9 cellular contexts compared by ENCODE assay signal in the genomic region with DNA sequence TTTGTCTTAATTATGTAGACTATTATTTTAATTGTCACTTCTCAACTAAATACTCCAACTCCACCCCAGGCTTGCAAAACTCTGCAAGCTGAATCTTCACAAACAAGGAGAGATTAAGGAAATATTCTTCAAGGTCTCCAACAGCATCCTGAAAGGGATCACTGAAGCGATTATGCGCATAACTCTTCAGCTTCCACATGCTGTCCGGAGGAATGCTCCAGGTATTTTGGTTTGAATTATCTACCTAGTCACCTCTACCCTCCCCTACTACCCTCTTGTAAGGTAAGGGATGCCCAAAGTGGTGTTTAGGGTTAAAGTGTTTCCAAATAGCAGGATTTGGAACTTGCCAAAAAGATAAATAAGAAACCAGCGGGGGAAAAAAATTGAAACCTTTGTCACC. TPM values are rescaled to one million over a fixed set of nuclear protein-coding genes. Genes with fewer than 3 reads are reported as not detected.
DNase-seq lines count a peak whose midpoint lies in the region; ATAC-seq and TF ChIP-seq lines count a peak whose summit lies in the region.
"Had no signal": no experiment of that assay in that cellular context is flagged by ENCODE, and none has a peak within 500 bp of the region (broad histone marks: within the 10 kb centered on the region; RNA-seq: fewer than 3 reads in every experiment).

No MANE protein-coding gene starts in this region.

- H3K9me3 ChIP-seq in CD4-positive, CD25-positive, alpha-beta regulatory T cell (ENCODE audit: control insufficient read depth in 2 of 2, low read length in 2 of 2), result peaks cover 0 to 2% of the 10 kb centered on the region in 2 experiments
- H3K9me3 ChIP-seq in Karpas-422 (ENCODE audit: low read length) (no peaks in the 10 kb centered on the region), neural progenitor cell (ENCODE audit: low read depth) (no peaks in the 10 kb centered on the region)

- H2AFZ ChIP-seq in Karpas-422 (ENCODE audit: low read length), result no peak overlapping the region
- no peak overlapping the region for H2AFZ ChIP-seq in neural progenitor cell (replicated peaks)

- intact Hi-C loops in dorsolateral prefrontal cortex (cut with DNase I), result no loop called here

- no peaks in the 10 kb centered on the region for H3K9me2 ChIP-seq in Karpas-422 (replicated peaks; ENCODE audit: insufficient read depth, low read length)

- peaks cover 47% of the 10 kb centered on the region for H3K4me1 ChIP-seq in CD4-positive, CD25-positive, alpha-beta regulatory T cell (ENCODE audit: control insufficient read depth, insufficient read depth, low read length, poor library complexity, severe bottlenecking)
- H3K4me1 ChIP-seq in Karpas-422 (ENCODE audit: low read length) (peaks cover 57% of the 10 kb centered on the region), neural progenitor cell (peaks cover 17% of the 10 kb centered on the region)

- no peak overlapping the region for H3K27ac Mint-ChIP-seq in CD4-positive, CD25-positive, alpha-beta regulatory T cell
- no peak overlapping the region for H3K27ac Mint-ChIP-seq in neural progenitor cell

- H3K27me3 Mint-ChIP-seq in CD4-positive, CD25-positive, alpha-beta regulatory T cell, result peaks cover 67% of the 10 kb centered on the region
- H3K27me3 Mint-ChIP-seq in neural progenitor cell (ENCODE audit: insufficient read depth, low read depth), result peaks cover 3% of the 10 kb centered on the region

- H3K9me3 Mint-ChIP-seq in CD4-positive, CD25-positive, alpha-beta regulatory T cell, result peaks cover 0 to 1% (median 0%) of the 10 kb centered on the region in 7 donors
- H3K9me3 Mint-ChIP-seq in neural progenitor cell, result no peaks in the 10 kb centered on the region

- POLR2A ChIA-PET in HEK293T (lab: Yijun Ruan, JAX), result no interaction called here

- H3K27ac ChIP-seq in CD4-positive, CD25-positive, alpha-beta regulatory T cell (ENCODE audit: insufficient read depth, low read length, poor library complexity, severe bottlenecking), result no peak overlapping the region
- H3K27ac ChIP-seq in Karpas-422 (ENCODE audit: low read length) (no peak overlapping the region), dorsolateral prefrontal cortex (peak overlapping the region in 45 of 59 donors; percentile 9 to 98 (median 83)), neural progenitor cell (no peak overlapping the region)

- H3K27me3 ChIP-seq in CD4-positive, CD25-positive, alpha-beta regulatory T cell (ENCODE audit: control insufficient read depth, insufficient read depth, low read length), result peaks cover 41% of the 10 kb centered on the region
- H3K27me3 ChIP-seq in Karpas-422 (ENCODE audit: low read length) (no peaks in the 10 kb centered on the region), dorsolateral prefrontal cortex (no peaks in the 10 kb centered on the region), neural progenitor cell (no peaks in the 10 kb centered on the region)

- H3K4me1 Mint-ChIP-seq in CD4-positive, CD25-positive, alpha-beta regulatory T cell, result peaks cover 23 to 69% (median 39%) of the 10 kb centered on the region in 4 donors
- H3K4me1 Mint-ChIP-seq in neural progenitor cell, result peaks cover 40% of the 10 kb centered on the region

- H3K4me2 ChIP-seq in Karpas-422 (ENCODE audit: low read depth, low read length, poor library complexity, severe bottlenecking) (peak overlapping the region; percentile 82), neural progenitor cell (peak overlapping the region; percentile 89)

- H3K36me3 ChIP-seq in CD4-positive, CD25-positive, alpha-beta regulatory T cell (ENCODE audit: control insufficient read depth, insufficient read depth, low read length), result no peaks in the 10 kb centered on the region
- H3K36me3 ChIP-seq in Karpas-422 (ENCODE audit: insufficient read depth, low read length), result no peaks in the 10 kb centered on the region
- no peaks in the 10 kb centered on the region for H3K36me3 ChIP-seq in neural progenitor cell

- no peaks in the 10 kb centered on the region for H3K79me2 ChIP-seq in Karpas-422 (ENCODE audit: low read length)
- peaks cover 86% of the 10 kb centered on the region for H3K79me2 ChIP-seq in neural progenitor cell (ENCODE audit: low read depth)

- no peak for ATAC-seq in CD4-positive, CD25-positive, alpha-beta regulatory T cell (ENCODE audit: low read depth in 2 of 2)
- no peak for ATAC-seq in GM19467 (IDR thresholded peaks at IDR 0.05; ENCODE audit: unreplicated experiment)

- no peak for TF ChIP-seq CTCF in dorsolateral prefrontal cortex (IDR thresholded peaks at IDR 0.05 in 54 of 56, conservative IDR thresholded peaks at IDR 0.05 in 2 of 56; ENCODE audit: low read depth in 1 of 56, partially characterized antibody in 56 of 56)
- TF ChIP-seq CTCF in neural progenitor cell (IDR thresholded peaks at IDR 0.05), result no peak

- peak overlapping the region; percentile 86 to 95 (median 90) for H3K4me3 Mint-ChIP-seq in CD4-positive, CD25-positive, alpha-beta regulatory T cell
- H3K4me3 Mint-ChIP-seq in neural progenitor cell, result peak overlapping the region; percentile 89

- peaks cover 42% of the 10 kb centered on the region for H3F3A ChIP-seq in neural progenitor cell (ENCODE audit: low read depth)

- CTCF ChIA-PET in HEK293T (lab: Yijun Ruan, JAX), result interaction anchor here (1.2 kb wide), 1 partner anchor 222 kb away, joined by 6 read pairs; no protein-coding TSS in a partner anchor

- H3K4me3 ChIP-seq in CD4-positive, CD25-positive, alpha-beta regulatory T cell (ENCODE audit: low read depth, low read length), result peak overlapping the region; percentile 41
- H3K4me3 ChIP-seq in Karpas-422 (ENCODE audit: low read length), result peak overlapping the region; percentile 71
- peak overlapping the region; percentile 20 to 92 (median 81) for H3K4me3 ChIP-seq in dorsolateral prefrontal cortex
- H3K4me3 ChIP-seq in neural progenitor cell, result peak overlapping the region; percentile 93

- peaks cover 17% of the 10 kb centered on the region for H4K20me1 ChIP-seq in Karpas-422 (ENCODE audit: insufficient read depth, low read depth, low read length)
- peaks cover 67% of the 10 kb centered on the region for H4K20me1 ChIP-seq in neural progenitor cell (ENCODE audit: low read depth)

- no peaks in the 10 kb centered on the region for H3K36me3 Mint-ChIP-seq in CD4-positive, CD25-positive, alpha-beta regulatory T cell
- H3K36me3 Mint-ChIP-seq in neural progenitor cell, result peaks cover 18% of the 10 kb centered on the region

- H3K9ac ChIP-seq in Karpas-422 (ENCODE audit: low read length) (peak overlapping the region; percentile 74; the same call in 1 of the 2 replicates), neural progenitor cell (no peak overlapping the region)

- DNase-seq in CD4-positive, CD25-positive, alpha-beta regulatory T cell, result no peak
- DNase-seq in Karpas-422, result no peak
- DNase-seq in dorsolateral prefrontal cortex, result no peak
- peak; percentile 39 for DNase-seq in neural progenitor cell (ENCODE audit: low spot score)
- DNase-seq in AG08395 (ENCODE audit: low spot score), result no peak
- no peak for DNase-seq in AG08396 (ENCODE audit: low spot score)
- no peak for DNase-seq in HEK293T (ENCODE audit: extremely low spot score)
- DNase-seq: NCI-H1048 had no signal

TF ChIP-seq in HEK293T, 16 proteins besides CTCF, POLR2A, EP300 and RAD21:
- TF ChIP-seq SP1 (IDR thresholded peaks at IDR 0.05) (no peak), TARDBP (IDR thresholded peaks at IDR 0.05) (no peak), ARNT (IDR thresholded peaks at IDR 0.05) (no peak), HDGF (IDR thresholded peaks at IDR 0.05; ENCODE audit: borderline replicate concordance) (no peak), FOXK2 (IDR thresholded peaks at IDR 0.05) (no peak), SUZ12 (IDR thresholded peaks at IDR 0.05) (no peak), FOXM1 (IDR thresholded peaks at IDR 0.05; ENCODE audit: borderline replicate concordance) (no peak), NFRKB (IDR thresholded peaks at IDR 0.05) (no peak), ELF4 (IDR thresholded peaks at IDR 0.05) (no peak), FOXA1 (IDR thresholded peaks at IDR 0.05) (no peak), CTBP1 (IDR thresholded peaks at IDR 0.05; ENCODE audit: borderline replicate concordance) (no peak), L3MBTL2 (conservative IDR thresholded peaks at IDR 0.05) (no peak), ZNF384 (IDR thresholded peaks at IDR 0.05) (no peak), LEF1 (IDR thresholded peaks at IDR 0.05; ENCODE audit: borderline replicate concordance) (no peak), BHLHE40 (IDR thresholded peaks at IDR 0.05; ENCODE audit: borderline replicate concordance) (no peak), PKNOX1 (IDR thresholded peaks at IDR 0.05) (no peak)

RNA-seq across cellular contexts. Expression of gene PTCH1, which starts 11.7 kb away (rescaled TPM):
- total RNA-seq in CD4-positive, CD25-positive, alpha-beta regulatory T cell, result 11.8 TPM
- polyA plus RNA-seq in CD4-positive, CD25-positive, alpha-beta regulatory T cell, result 10 to 100 TPM in 1 of 4 donors, 1 to 10 TPM in 3; 3.5 to 10.6 (median 6.0) TPM
- 11.7 and 12.4 TPM in 2 replicates for total RNA-seq in Karpas-422 (2014; rRNA removed; shearing (Covaris generic); ENCODE audit: low replicate concordance)
- 100 to 1,000 TPM in 1 of 120 experiments, 10 to 100 TPM in 119; 17.9 to 104 (median 46.0) TPM for total RNA-seq in dorsolateral prefrontal cortex
- total RNA-seq in neural progenitor cell (ENCODE audit: low replicate concordance), result 23.0 and 24.5 TPM in 2 replicates

Comparison
In these comparisons a context has a peak if more than half of its experiments do, and no peak if none do; other contexts are left out.
1. H3K27ac ChIP-seq: peak in dorsolateral prefrontal cortex (45 of 59); none in CD4-positive, CD25-positive, alpha-beta regulatory T cell (single experiment), Karpas-422 (single experiment) and neural progenitor cell (single experiment).
2. H3K4me3 ChIP-seq: peak in every context shown above with its lines; median percentile 93 in neural progenitor cell; 81 in dorsolateral prefrontal cortex; 71 in Karpas-422; 41 in CD4-positive, CD25-positive, alpha-beta regulatory T cell.